In the genomic region with DNA sequence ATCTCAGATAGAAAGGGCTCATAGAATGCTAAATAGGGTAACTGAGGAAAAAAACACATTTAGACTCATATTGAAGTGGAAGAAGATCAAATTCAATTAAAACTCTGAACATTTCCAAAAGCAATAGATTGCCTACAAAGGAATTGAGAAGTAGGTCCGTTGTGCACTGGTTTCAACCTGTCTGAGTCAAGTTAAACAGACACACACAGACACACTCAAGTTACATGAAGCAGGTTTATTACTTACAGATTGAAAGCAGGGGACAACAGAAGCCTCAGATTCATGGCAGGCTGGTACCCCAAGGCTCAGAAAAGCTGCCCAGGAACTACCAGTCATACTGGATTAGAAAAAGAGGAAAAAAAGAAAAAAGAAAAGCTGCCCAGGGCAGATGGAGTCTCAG, we compare ENCODE assay signal across 21 cellular contexts. TPM values are rescaled to one million over a fixed set of nuclear protein-coding genes. Genes with fewer than 3 reads are reported as not detected.
"Had no signal": no experiment of that assay in that cellular context is flagged by ENCODE, and none has a peak within 500 bp of the region (broad histone marks: within the 10 kb centered on the region; RNA-seq: fewer than 3 reads in every experiment).

No MANE protein-coding gene starts in this region.

- H3K36me3 ChIP-seq: breast epithelium, ovary, tibial nerve, vagina had no signal

- H3K27me3 ChIP-seq: breast epithelium, foreskin keratinocyte, ovary, tibial nerve, vagina had no signal

- DNase-seq: activated CD4-positive, alpha-beta T cell treated with anti-CD3 and anti-CD28 coated beads, Interleukin-2, amount 50 U/mL, for 4 hours; activated CD4-positive, CD25-positive, alpha-beta regulatory T cell treated with anti-CD3 and anti-CD28 coated beads, Interleukin-2, amount 50 U/mL, for 72 hours; activated naive CD4-positive, alpha-beta T cell treated with anti-CD3 and anti-CD28 coated beads for 36 hours; activated naive CD8-positive, alpha-beta T cell treated with anti-CD3 and anti-CD28 coated beads, Interleukin-2, amount 50 U/mL, for 24 hours; activated T-cell treated with anti-CD3 and anti-CD28 coated beads for 4 hours; aorta; cerebellar nuclear complex; dermis blood vessel endothelial cell; effector memory CD8-positive, alpha-beta T cell; foreskin keratinocyte; ovary; stimulated activated CD4-positive, alpha-beta T cell treated with anti-CD3 and anti-CD28 coated beads, Interleukin-4, amount 100 ng/mL, for 1 hour; stimulated activated CD8-positive, alpha-beta memory T cell treated with anti-CD3 and anti-CD28 coated beads, Interleukin-4, amount 100 ng/mL, for 48 hours; stimulated activated naive CD4-positive, alpha-beta T cell treated with Interleukin-2 at 50 U/mL for 16 hours; substantia nigra; T-helper 9 cell had no signal

- H3K4me1 ChIP-seq: breast epithelium, foreskin keratinocyte, tibial nerve, vagina had no signal

- H3K27ac ChIP-seq: breast epithelium, foreskin keratinocyte, tibial nerve, vagina had no signal

- H3K9me3 ChIP-seq: breast epithelium, ovary, tibial nerve, vagina had no signal

- H3K4me3 ChIP-seq: breast epithelium, ovary, tibial nerve, vagina had no signal

RNA-seq across cellular contexts. Expression of gene S100A2, which starts 20.7 kb away (rescaled TPM):
- polyA plus RNA-seq: neural cell had no signal

RNA-seq across cellular contexts. Expression of gene S100A16, which starts 26.6 kb away (rescaled TPM):
- polyA plus RNA-seq: neural cell had no signal

RNA-seq across cellular contexts. Expression of gene S100A14, which starts 29.8 kb away (rescaled TPM):
- polyA plus RNA-seq: neural cell had no signal

RNA-seq across cellular contexts. Expression of gene S100A3, which starts 37.3 kb away (rescaled TPM):
- polyA plus RNA-seq: liver, neural cell had no signal

RNA-seq across cellular contexts. Expression of gene S100A4, which starts 40.7 kb away (rescaled TPM):
- polyA plus RNA-seq: neural cell had no signal
